ENCODE assay signal across 19 cellular contexts in genomic region chr19:28288850-28289249, GRCh38.
A peak's percentile ranks its signal among the peaks of the same experiment; 100 is the strongest.
DNase-seq lines count a peak whose midpoint lies in the region; ATAC-seq and TF ChIP-seq lines count a peak whose summit lies in the region.
"Had no signal": no experiment of that assay in that cellular context is flagged by ENCODE, and none has a peak within 500 bp of the region (broad histone marks: within the 10 kb centered on the region; RNA-seq: fewer than 3 reads in every experiment).

No MANE protein-coding gene starts in this region.

- H3K4me1 Mint-ChIP-seq in neural progenitor cell, result peaks cover 55% of the 10 kb centered on the region

- H3K4me3 ChIP-seq in BLaER1 treated with 17β-estradiol and CSF1 and Interleukin-3, amounts not matched to agents 10 nM and 100 nM, result peak overlapping the region in 3 of 10 experiments; percentile 26 to 50 (median 44); a peak in 4 of 20 replicates
- no peak overlapping the region for H3K4me3 ChIP-seq in left ventricle myocardium inferior
- no peak overlapping the region for H3K4me3 ChIP-seq in neural progenitor cell
- H3K4me3 ChIP-seq: GM23248, left lung had no signal

- DNase-seq in left ventricle myocardium inferior, result no peak
- no peak for DNase-seq in neural progenitor cell (ENCODE audit: low spot score)
- no peak for DNase-seq in HEK293T (ENCODE audit: extremely low spot score)
- DNase-seq: activated CD4-positive, alpha-beta memory T cell treated with anti-CD3 and anti-CD28 coated beads for 36 hours; activated CD4-positive, CD25-positive, alpha-beta regulatory T cell; activated T-cell treated with anti-CD3 and anti-CD28 coated beads for 4 hours; CD4-positive, alpha-beta T cell; DMS79; effector memory CD8-positive, alpha-beta T cell; GM23248; left lung; stimulated activated CD4-positive, alpha-beta T cell treated with anti-CD3 and anti-CD28 coated beads, Interleukin-15, amount 100 ng/mL, for 24 hours had no signal

- H3K36me3 ChIP-seq in BLaER1 treated with 17β-estradiol and CSF1 and Interleukin-3, amounts not matched to agents 10 nM and 100 nM, result no peaks in the 10 kb centered on the region
- H3K36me3 ChIP-seq in left ventricle myocardium inferior (no peaks in the 10 kb centered on the region), neural progenitor cell (no peaks in the 10 kb centered on the region)
- H3K36me3 ChIP-seq: left lung had no signal

- H3K4me1 ChIP-seq in BLaER1 treated with 17β-estradiol and CSF1 and Interleukin-3, amounts not matched to agents 10 nM and 100 nM, result peaks cover 23 to 78% (median 75%) of the 10 kb centered on the region in 10 experiments
- H3K4me1 ChIP-seq in left ventricle myocardium inferior (peaks cover 11% of the 10 kb centered on the region), neural progenitor cell (peaks cover 43% of the 10 kb centered on the region)
- H3K4me1 ChIP-seq: left lung had no signal

- H4K20me1 ChIP-seq in BLaER1 treated with 17β-estradiol and CSF1 and Interleukin-3, amounts not matched to agents 10 nM and 100 nM, result no peaks in the 10 kb centered on the region
- no peaks in the 10 kb centered on the region for H4K20me1 ChIP-seq in neural progenitor cell (ENCODE audit: low read depth)

- peaks cover 8% of the 10 kb centered on the region for H3K27me3 Mint-ChIP-seq in neural progenitor cell (ENCODE audit: insufficient read depth, low read depth)
- H3K27me3 Mint-ChIP-seq: activated CD4-positive, alpha-beta memory T cell treated with anti-CD3 and anti-CD28 coated beads for 36 hours; CD4-positive, alpha-beta T cell had no signal

- H3K9me3 ChIP-seq in BLaER1 treated with 17β-estradiol and CSF1 and Interleukin-3, amounts not matched to agents 10 nM and 100 nM (replicated peaks in 1 of 11), result peaks cover 8 to 19% (median 13%) of the 10 kb centered on the region in 11 experiments; a peak in 15 of 22 replicates
- H3K9me3 ChIP-seq in left ventricle myocardium inferior (replicated peaks), result peaks cover 16% of the 10 kb centered on the region
- H3K9me3 ChIP-seq in neural progenitor cell (ENCODE audit: low read depth), result no peaks in the 10 kb centered on the region

- H3K36me3 Mint-ChIP-seq in neural progenitor cell, result no peaks in the 10 kb centered on the region

- H2AFZ ChIP-seq in neural progenitor cell (replicated peaks), result peak overlapping the region; percentile 72
- H2AFZ ChIP-seq: GM23248 had no signal

- ATAC-seq in HG03196 (IDR thresholded peaks at IDR 0.05; ENCODE audit: unreplicated experiment), result no peak
- ATAC-seq in esophagus mucosa, result no peak
- no peak for ATAC-seq in GM19035 (IDR thresholded peaks at IDR 0.05; ENCODE audit: unreplicated experiment)
- ATAC-seq: effector memory CD8-positive, alpha-beta T cell; left lung; SK-N-SH treated with all-trans-retinoic acid at 6 μM for 48 hours had no signal

- peaks cover 23% of the 10 kb centered on the region for H3F3A ChIP-seq in neural progenitor cell (ENCODE audit: low read depth)

- H3K27ac Mint-ChIP-seq in neural progenitor cell, result peak overlapping the region; percentile 33
- H3K27ac Mint-ChIP-seq: activated CD4-positive, alpha-beta memory T cell treated with anti-CD3 and anti-CD28 coated beads for 36 hours; CD4-positive, alpha-beta T cell; effector memory CD8-positive, alpha-beta T cell; T-helper 2 cell treated with Interferon-gamma antibody and Interleukin-4, amounts not matched to agents 5 μg/mL and 100 μg/mL, for 36 hours had no signal

- peak overlapping the region in 6 of 11 experiments; percentile 7 to 51 (median 36); a peak in 8 of 22 replicates for H3K27ac ChIP-seq in BLaER1 treated with 17β-estradiol and CSF1 and Interleukin-3, amounts not matched to agents 10 nM and 100 nM
- H3K27ac ChIP-seq in VCaP (peak overlapping the region; percentile 99), left ventricle myocardium inferior (replicated peaks) (peak overlapping the region; percentile 33), neural progenitor cell (no peak overlapping the region)
- H3K27ac ChIP-seq: GM23248, left lung had no signal

- H3K79me2 ChIP-seq in neural progenitor cell (ENCODE audit: low read depth), result no peaks in the 10 kb centered on the region

- intact Hi-C loops in left ventricle myocardium inferior (cut with micrococcal nuclease), result no loop called here

- CTCF ChIA-PET in HEK293T (lab: Yijun Ruan, JAX), result no interaction called here

- H3K9me3 Mint-ChIP-seq in neural progenitor cell, result peaks cover 17% of the 10 kb centered on the region

- POLR2A ChIA-PET in HEK293T (lab: Yijun Ruan, JAX), result no interaction called here

- peak overlapping the region in 4 of 11 experiments; percentile 24 to 54 (median 52); a peak in 8 of 22 replicates for H3K9ac ChIP-seq in BLaER1 treated with 17β-estradiol and CSF1 and Interleukin-3, amounts not matched to agents 10 nM and 100 nM
- H3K9ac ChIP-seq in neural progenitor cell, result no peak overlapping the region
- H3K9ac ChIP-seq: GM23248 had no signal

- peak overlapping the region; percentile 1 to 97 (median 87); a peak in 21 of 22 replicates for H3K4me2 ChIP-seq in BLaER1 treated with 17β-estradiol and CSF1 and Interleukin-3, amounts not matched to agents 10 nM and 100 nM
- no peak overlapping the region for H3K4me2 ChIP-seq in neural progenitor cell

- TF ChIP-seq CTCF in VCaP (conservative IDR thresholded peaks at IDR 0.05) (no peak), left ventricle myocardium inferior (IDR thresholded peaks at IDR 0.05; ENCODE audit: borderline replicate concordance) (no peak), neural progenitor cell (IDR thresholded peaks at IDR 0.05) (no peak)

- H3K4me3 Mint-ChIP-seq in neural progenitor cell, result no peak overlapping the region
- H3K4me3 Mint-ChIP-seq: activated CD4-positive, alpha-beta memory T cell treated with anti-CD3 and anti-CD28 coated beads for 36 hours; CD4-positive, alpha-beta T cell; effector memory CD8-positive, alpha-beta T cell; T-helper 2 cell treated with Interferon-gamma antibody and Interleukin-4, amounts not matched to agents 5 μg/mL and 100 μg/mL, for 36 hours had no signal

- no peaks in the 10 kb centered on the region for H3K27me3 ChIP-seq in BLaER1 treated with 17β-estradiol and CSF1 and Interleukin-3, amounts not matched to agents 10 nM and 100 nM
- H3K27me3 ChIP-seq in left ventricle myocardium inferior (ENCODE audit: low read depth) (peaks cover 47% of the 10 kb centered on the region), neural progenitor cell (no peaks in the 10 kb centered on the region)

TF ChIP-seq in HEK293T, 16 proteins besides CTCF, POLR2A, EP300 and RAD21:
- TF ChIP-seq BHLHE40 (IDR thresholded peaks at IDR 0.05; ENCODE audit: borderline replicate concordance), result no peak
- TF ChIP-seq ELF4 (IDR thresholded peaks at IDR 0.05), result no peak
- TF ChIP-seq CTBP1 (IDR thresholded peaks at IDR 0.05; ENCODE audit: borderline replicate concordance), result no peak
- no peak for TF ChIP-seq ARNT (IDR thresholded peaks at IDR 0.05)
- no peak for TF ChIP-seq FOXK2 (IDR thresholded peaks at IDR 0.05)
- TF ChIP-seq ZNF384 (IDR thresholded peaks at IDR 0.05), result no peak
- TF ChIP-seq NFRKB (IDR thresholded peaks at IDR 0.05), result no peak
- TF ChIP-seq PKNOX1 (IDR thresholded peaks at IDR 0.05), result no peak
- no peak for TF ChIP-seq L3MBTL2 (conservative IDR thresholded peaks at IDR 0.05)
- TF ChIP-seq SP1 (IDR thresholded peaks at IDR 0.05), result no peak
- TF ChIP-seq SUZ12 (IDR thresholded peaks at IDR 0.05), result no peak
- no peak for TF ChIP-seq HDGF (IDR thresholded peaks at IDR 0.05; ENCODE audit: borderline replicate concordance)
- no peak for TF ChIP-seq TARDBP (IDR thresholded peaks at IDR 0.05)
- TF ChIP-seq LEF1 (IDR thresholded peaks at IDR 0.05; ENCODE audit: borderline replicate concordance), result no peak
